Comparison of ENCODE assay signal across 8 cellular contexts in the genomic region with DNA sequence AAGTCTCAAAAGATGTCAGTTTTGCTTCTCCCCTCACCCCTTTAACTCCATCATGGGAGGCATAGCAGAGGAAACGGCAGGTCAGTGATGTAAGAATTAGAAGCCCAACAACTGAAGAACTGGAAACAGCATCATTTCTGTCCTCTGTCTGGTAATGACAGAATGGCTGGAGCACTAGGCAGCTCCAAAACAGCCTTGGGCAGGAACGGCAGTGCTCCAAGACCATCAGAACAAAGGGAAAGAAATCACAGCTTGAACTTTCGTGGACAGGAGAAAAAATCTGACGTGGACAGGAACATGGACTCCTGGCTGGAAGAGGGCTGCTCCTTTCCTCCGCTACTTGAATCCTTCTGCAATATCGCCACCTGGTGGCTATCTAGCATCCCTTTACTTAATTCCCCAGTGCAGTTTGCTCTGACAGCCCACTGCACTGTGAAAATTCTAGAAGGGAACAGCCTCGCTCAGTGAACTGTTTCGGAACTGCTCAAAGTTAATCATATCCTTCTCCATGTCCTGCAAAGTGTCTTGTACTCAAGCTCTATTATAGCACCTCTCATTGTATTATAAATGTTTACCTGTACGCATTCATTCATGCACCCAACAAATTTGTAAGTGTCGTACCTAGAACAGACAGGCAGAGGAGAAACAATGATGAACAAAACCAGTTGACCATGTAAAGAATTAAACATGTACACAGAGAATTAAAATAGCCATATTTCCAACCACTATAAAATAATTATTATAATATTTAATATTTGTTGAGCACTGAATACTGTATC. TPM values are rescaled to one million over a fixed set of nuclear protein-coding genes. Genes with fewer than 3 reads are reported as not detected.
DNase-seq lines count a peak whose midpoint lies in the region; ATAC-seq and TF ChIP-seq lines count a peak whose summit lies in the region.

No MANE protein-coding gene starts in this region.

- no peaks in the 10 kb centered on the region for H3K4me1 ChIP-seq in Peyer's patch
- peaks cover 3% of the 10 kb centered on the region in 2 experiments for H3K4me1 ChIP-seq in neutrophil (ENCODE audit: control insufficient read depth in 1 of 2, insufficient read depth in 1 of 2, low read depth in 1 of 2, low read length in 1 of 2)

- peak; percentile 27 to 70 (median 62) for TF ChIP-seq CTCF in Peyer's patch (IDR thresholded peaks at IDR 0.05)
- peak; percentile 67 for TF ChIP-seq CTCF in fibroblast of villous mesenchyme (IDR thresholded peaks at IDR 0.05; ENCODE audit: insufficient read depth, low read depth, low read length)
- peak; percentile 36 for TF ChIP-seq CTCF in neutrophil (IDR thresholded peaks at IDR 0.05)

- in situ Hi-C loops in G401 (cut with HindIII; ENCODE audit: low sequenced_read_pairs) = no loop called here

- H3K27ac ChIP-seq in Peyer's patch (no peak overlapping the region), neutrophil (no peak overlapping the region)

- peak; percentile 88 for ATAC-seq in GM21825 (IDR thresholded peaks at IDR 0.05; ENCODE audit: unreplicated experiment)

- peak; percentile 90 for DNase-seq in G401 (ENCODE audit: low spot score)
- peak; percentile 71 to 72 for DNase-seq in Kasumi-1 (lab: John Stamatoyannopoulos, UW)
- DNase-seq in Peyer's patch = peak in 2 of 3 donors; percentile 61 to 84
- DNase-seq in activated effector memory CD4-positive, alpha-beta T cell treated with Interleukin-2 at 50 U/mL for 16 hours = peak; percentile 4
- DNase-seq in fibroblast of villous mesenchyme (ENCODE audit: low read depth) = peak; percentile 88
- DNase-seq in mesenteric fat pad (ENCODE audit: low spot score) = no peak

- H3K36me3 ChIP-seq in Peyer's patch = no peaks in the 10 kb centered on the region
- no peaks in the 10 kb centered on the region for H3K36me3 ChIP-seq in neutrophil

- H3K27me3 ChIP-seq in Peyer's patch (no peaks in the 10 kb centered on the region), neutrophil (no peaks in the 10 kb centered on the region)

- TF ChIP-seq POLR2A in Peyer's patch (IDR thresholded peaks at IDR 0.05) = no peak

- H3K9me3 ChIP-seq in Peyer's patch (no peaks in the 10 kb centered on the region), neutrophil (no peaks in the 10 kb centered on the region)

- H3K4me3 ChIP-seq in Peyer's patch (peak overlapping the region in 2 of 4 donors; percentile 25 to 34), fibroblast of villous mesenchyme (ENCODE audit: low read depth, low read length) (peak overlapping the region; percentile 50), neutrophil (ENCODE audit: low read depth in 1 of 2, low read length in 1 of 2) (no peak overlapping the region)

RNA-seq across cellular contexts. Expression of gene SLC25A53, which starts 20.4 kb away (rescaled TPM):
- 0.68 TPM in 1 of 2 replicates, not detected in the other for total RNA-seq in G401 (2014; rRNA removed; shearing (Covaris generic))
- total RNA-seq in Peyer's patch (10 to 100 TPM in 1 of 4 donors, 1 to 10 TPM in 3; 8.1 to 11.3 (median 9.6) TPM), fibroblast of villous mesenchyme (5.6 and 5.8 TPM in 2 replicates), mesenteric fat pad (10.8 TPM)

RNA-seq across cellular contexts. Expression of gene ZCCHC18, which starts 24.1 kb away (rescaled TPM):
- total RNA-seq in G401 (2014; rRNA removed; shearing (Covaris generic)) = 0.20 TPM in 1 of 2 replicates, not detected in the other
- total RNA-seq in Peyer's patch = 1 to 10 TPM in 1 of 4 donors, under 1 TPM in 1, not detected in 2; 0.80 to 8.3 TPM
- total RNA-seq in fibroblast of villous mesenchyme = 0.43 and 0.64 TPM in 2 replicates
- total RNA-seq in mesenteric fat pad = not detected

RNA-seq across cellular contexts. Expression of gene FAM199X, which starts 29.8 kb away (rescaled TPM):
- 17.8 and 25.0 TPM in 2 replicates for total RNA-seq in G401 (2014; rRNA removed; shearing (Covaris generic))
- total RNA-seq in Peyer's patch = 10 to 100 TPM in 2 of 4 donors, 1 to 10 TPM in 2; 9.1 to 17.9 (median 13.8) TPM
- 25.1 and 35.8 TPM in 2 replicates for total RNA-seq in fibroblast of villous mesenchyme
- total RNA-seq in mesenteric fat pad = 44.8 TPM
